In the genomic region with DNA sequence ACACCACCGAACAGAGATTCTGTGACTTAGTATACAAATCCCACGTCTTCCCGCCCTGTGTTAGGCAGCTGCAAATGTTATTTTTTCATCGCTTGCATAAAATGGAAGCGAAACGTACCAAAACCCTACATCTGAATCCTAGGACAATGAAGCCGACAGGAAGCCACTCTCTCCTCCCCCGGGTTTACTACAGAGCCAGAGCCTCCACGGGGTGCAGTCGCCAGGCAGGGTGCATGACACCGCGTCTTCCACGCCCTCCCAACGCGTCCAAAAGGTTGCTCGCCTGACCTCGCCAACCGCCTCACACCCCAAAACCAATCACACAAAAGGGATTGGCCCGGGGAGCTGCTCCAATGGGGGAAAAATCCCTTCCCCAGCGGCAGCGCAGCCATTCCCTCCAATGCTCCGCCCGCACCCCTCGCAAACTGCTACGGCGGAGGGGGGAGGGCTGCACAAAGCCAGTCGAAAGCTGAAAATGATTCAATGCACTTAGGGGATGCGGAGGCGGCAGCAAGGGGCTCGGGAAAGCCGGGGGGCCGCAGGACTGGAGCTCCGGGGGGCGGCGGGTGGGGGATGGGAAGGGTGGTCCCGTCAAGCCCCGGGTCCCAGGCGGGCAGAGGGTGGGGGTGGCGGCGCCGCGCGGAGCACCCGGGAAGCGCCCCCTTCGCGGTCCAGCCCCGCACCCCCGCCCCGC, we compare ENCODE assay signal across 8 cellular contexts. TPM values are rescaled to one million over a fixed set of nuclear protein-coding genes. Genes with fewer than 3 reads are reported as not detected.
DNase-seq lines count a peak whose midpoint lies in the region; ATAC-seq and TF ChIP-seq lines count a peak whose summit lies in the region.

No MANE protein-coding gene starts in this region.

- H3K4me3 ChIP-seq in colonic mucosa = peak overlapping the region; percentile 82

- CTCF ChIA-PET in GM10248 (lab: Yijun Ruan, JAX) (interaction anchor here (1.3 to 2.0 kb wide), 4 partner anchors 11 to 24 kb away, joined by 4 to 8 read pairs (median 6); no protein-coding TSS in a partner anchor), activated B cell treated with CpG ODN at 0.5 μM for 24 hours (lab: Charles Lee) (interaction anchor here (1.0 to 1.4 kb wide), 2 partner anchors 10 to 33 kb away, joined by 3 read pairs; no protein-coding TSS in a partner anchor)

- ATAC-seq in HG02798 (IDR thresholded peaks at IDR 0.05; ENCODE audit: poor library complexity, unreplicated experiment) = peak; percentile 19
- ATAC-seq in activated B cell treated with CpG ODN at 0.5 μM for 24 hours (ENCODE audit: low read depth) = no peak
- ATAC-seq in GM21367 (IDR thresholded peaks at IDR 0.05; ENCODE audit: unreplicated experiment) = no peak

- peak overlapping the region; percentile 95 for H3K27ac ChIP-seq in colonic mucosa

- H3K36me3 Mint-ChIP-seq in activated B cell treated with CpG ODN at 0.5 μM for 24 hours (ENCODE audit: low read depth) = peaks cover 18% of the 10 kb centered on the region

- POLR2A ChIA-PET in GM10248 (lab: Yijun Ruan, JAX) (no interaction called here), activated B cell treated with CpG ODN at 0.5 μM for 24 hours (lab: Charles Lee) (interaction anchor here (0.6 to 4.5 kb wide), 15 partner anchors 7 to 1610 kb away, joined by 3 to 66 read pairs (median 7); a partner anchor contains a TSS)

- peak overlapping the region; percentile 98 for H3K4me3 Mint-ChIP-seq in activated B cell treated with CpG ODN at 0.5 μM for 24 hours

- H3K9me3 Mint-ChIP-seq in activated B cell treated with CpG ODN at 0.5 μM for 24 hours = no peaks in the 10 kb centered on the region

- H3K4me1 ChIP-seq in colonic mucosa = peaks cover 6% of the 10 kb centered on the region

- H3K27me3 Mint-ChIP-seq in activated B cell treated with CpG ODN at 0.5 μM for 24 hours = no peaks in the 10 kb centered on the region

- no peaks in the 10 kb centered on the region for H3K36me3 ChIP-seq in colonic mucosa

- intact Hi-C loops in activated B cell treated with CpG ODN at 0.5 μM for 24 hours (cut with micrococcal nuclease) = loop anchor here (2.0 to 10.0 kb wide), 5 partner anchors 20 to 1690 kb away; a partner anchor contains a TSS
- intact Hi-C loops in colonic mucosa (cut with DNase I) = no loop called here

- no peaks in the 10 kb centered on the region for H3K27me3 ChIP-seq in colonic mucosa

- no peaks in the 10 kb centered on the region for H3K9me3 ChIP-seq in colonic mucosa

- peaks cover 47% of the 10 kb centered on the region for H3K4me1 Mint-ChIP-seq in activated B cell treated with CpG ODN at 0.5 μM for 24 hours

- DNase-seq in GM10248 (ENCODE audit: extremely low spot score) (peak; percentile 51), NCI-H2171 (lab: John Stamatoyannopoulos, UW) (peak; percentile 62), activated B cell treated with CpG ODN at 0.5 μM for 24 hours (no peak), colonic mucosa (peak; percentile 69), left kidney (ENCODE audit: low read depth, low spot score) (peak; percentile 85)
- DNase-seq in stimulated activated CD4-positive, alpha-beta T cell treated with anti-CD3 and anti-CD28 coated beads, Interleukin-2, amount 100 ng/mL, for 24 hours = peak; percentile 71

- H3K27ac Mint-ChIP-seq in activated B cell treated with CpG ODN at 0.5 μM for 24 hours = peak overlapping the region; percentile 95

- H3K9ac ChIP-seq in colonic mucosa (ENCODE audit: low read depth in 2 of 2, low read length in 2 of 2) = peak overlapping the region; percentile 81 to 88

- TF ChIP-seq CTCF in GM10248 (IDR thresholded peaks at IDR 0.05; ENCODE audit: control extremely low read depth, extremely low read depth, low read depth, missing control alignments) = no peak
- TF ChIP-seq CTCF in activated B cell treated with CpG ODN at 0.5 μM for 24 hours (IDR thresholded peaks at IDR 0.05) = no peak
- TF ChIP-seq CTCF in colonic mucosa (IDR thresholded peaks at IDR 0.05) = no peak

RNA-seq across cellular contexts. Expression of a gene that starts 0.7 kb away (rescaled TPM):
- total RNA-seq in activated B cell treated with CpG ODN at 0.5 μM for 24 hours (74.3 and 91.9 TPM in 2 replicates), colonic mucosa (10 to 100 TPM; 11.6 to 17.5 TPM)

RNA-seq across cellular contexts. Expression of a gene that starts 1.5 kb away (rescaled TPM):
- total RNA-seq in activated B cell treated with CpG ODN at 0.5 μM for 24 hours (33.4 and 41.2 TPM in 2 replicates), colonic mucosa (10 to 100 TPM; 18.4 to 18.8 TPM)
